10 cellular contexts compared by ENCODE assay signal in the genomic region with DNA sequence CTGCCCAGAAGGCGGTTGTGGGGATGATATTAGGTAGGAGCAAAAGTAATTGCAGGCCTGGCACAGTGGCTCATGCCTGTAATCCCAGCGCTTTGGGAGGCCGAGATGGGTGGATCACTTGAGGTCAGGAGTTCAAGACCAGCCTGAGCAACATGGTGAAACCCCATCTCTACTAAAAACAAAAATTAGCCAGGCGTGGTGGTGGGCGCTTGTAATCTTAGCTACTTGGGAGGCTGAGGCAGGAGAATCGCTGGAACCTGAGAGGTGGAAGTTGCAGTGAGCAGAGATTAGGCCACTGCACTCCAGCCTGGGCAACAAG. TPM values are rescaled to one million over a fixed set of nuclear protein-coding genes. Genes with fewer than 3 reads are reported as not detected.
A peak's percentile ranks its signal among the peaks of the same experiment; 100 is the strongest.
DNase-seq lines count a peak whose midpoint lies in the region; ATAC-seq, FAIRE-seq and TF ChIP-seq lines count a peak whose summit lies in the region.
"Not testable (repeated sequence)": the region's sequence is repeated elsewhere in the genome, so short reads cannot be mapped to it uniquely, and the experiment has no call there.
"Had no signal": no experiment of that assay in that cellular context is flagged by ENCODE, and none has a peak within 500 bp of the region (broad histone marks: within the 10 kb centered on the region; RNA-seq: fewer than 3 reads in every experiment).

No MANE protein-coding gene starts in this region.

- H3K9ac ChIP-seq in HepG2 (ENCODE audit: insufficient read depth, low read depth, low read length) = not testable (repeated sequence)

- H3K9me3 Mint-ChIP-seq in activated naive CD8-positive, alpha-beta T cell treated with anti-CD3 and anti-CD28 coated beads, Interleukin-2, amount 10 ng/mL, durations not matched to agents 7 days and 5 days; endothelial cell (ENCODE audit: unreplicated experiment): not testable (repeated sequence)

- not testable (repeated sequence) for TF ChIP-seq CTCF in AG10803 (conservative IDR thresholded peaks at IDR 0.05; ENCODE audit: low read length); WI38 (IDR thresholded peaks at IDR 0.05; ENCODE audit: low read depth, low read length); endothelial cell (IDR thresholded peaks at IDR 0.05; ENCODE audit: unreplicated experiment); HepG2 (CRISPR knock-in tag; IDR thresholded peaks at IDR 0.05); pancreas (IDR thresholded peaks at IDR 0.05); thoracic aorta (IDR thresholded peaks at IDR 0.05)

- not testable (repeated sequence) for H4K20me1 ChIP-seq in HepG2 (ENCODE audit: insufficient read depth, low read length)

- not testable (repeated sequence) for H3K79me2 ChIP-seq in HepG2 (ENCODE audit: insufficient read depth, low read length)

- in situ Hi-C loops in HepG2 (cut with HindIII; ENCODE audit: extremely low pct_ligation_motif_present, low pct_unique_long_range_greater_than_20kb) = not testable (repeated sequence)

- WGBS in HepG2 (ENCODE audit: low lambda C conversion rate) = 68% methylated on average over 6 of the region's 6 CpGs
- WGBS in pancreas, 2 donors = 81 to 86% methylated on average over 6 of the region's 6 CpGs

- peak overlapping the region; percentile 97 for H3K27ac Mint-ChIP-seq in activated naive CD8-positive, alpha-beta T cell treated with anti-CD3 and anti-CD28 coated beads, Interleukin-2, amount 10 ng/mL, durations not matched to agents 7 days and 5 days
- peak overlapping the region; percentile 94 for H3K27ac Mint-ChIP-seq in endothelial cell (ENCODE audit: unreplicated experiment)

- FAIRE-seq in HepG2 (lab: Jason Lieb, UNC); pancreas (lab: Jason Lieb, UNC): not testable (repeated sequence)

- H3K4me1 ChIP-seq in HepG2 (ENCODE audit: insufficient read depth, low read length) (peaks cover 22% of the 10 kb centered on the region), thoracic aorta (ENCODE audit: control insufficient read depth in 1 of 2, low read depth in 2 of 2) (peaks cover 24 to 46% of the 10 kb centered on the region in 2 donors)
- H3K4me1 ChIP-seq in pancreas = not testable (repeated sequence)

- peaks cover 16% of the 10 kb centered on the region for H3K36me3 Mint-ChIP-seq in activated naive CD8-positive, alpha-beta T cell treated with anti-CD3 and anti-CD28 coated beads, Interleukin-2, amount 10 ng/mL, durations not matched to agents 7 days and 5 days
- H3K36me3 Mint-ChIP-seq in endothelial cell (ENCODE audit: low read depth, unreplicated experiment) = not testable (repeated sequence)

- TF ChIP-seq EP300 in HepG2 (IDR thresholded peaks at IDR 0.05; ENCODE audit: low read depth in 2 of 2, low read length in 2 of 2); HepG2 (CRISPR knock-in tag; IDR thresholded peaks at IDR 0.05; ENCODE audit: borderline replicate concordance): not testable (repeated sequence)

- not testable (repeated sequence) for TF ChIP-seq POLR2A in HepG2 (IDR thresholded peaks at IDR 0.05; ENCODE audit: insufficient read depth in 1 of 2, low read depth in 2 of 2, low read length in 2 of 2)

- not testable (repeated sequence) for TF ChIP-seq RAD21 in HepG2 (CRISPR knock-in tag; IDR thresholded peaks at IDR 0.05)

- peak overlapping the region; percentile 86 for H3K4me2 ChIP-seq in HepG2 (ENCODE audit: low read depth, low read length)

- H3K9me3 ChIP-seq in HepG2 (ENCODE audit: low read length); pancreas; thoracic aorta: not testable (repeated sequence)

- peaks cover 19% of the 10 kb centered on the region for H3K4me1 Mint-ChIP-seq in activated naive CD8-positive, alpha-beta T cell treated with anti-CD3 and anti-CD28 coated beads, Interleukin-2, amount 10 ng/mL, durations not matched to agents 7 days and 5 days
- H3K4me1 Mint-ChIP-seq in endothelial cell (ENCODE audit: unreplicated experiment) = peaks cover 29% of the 10 kb centered on the region

- CTCF ChIA-PET in HepG2 (lab: Yijun Ruan, JAX; ENCODE audit: low intra/inter-chr PET ratio, low total read pairs) = not testable (repeated sequence)

- not testable (repeated sequence) for H3K27me3 Mint-ChIP-seq in activated naive CD8-positive, alpha-beta T cell treated with anti-CD3 and anti-CD28 coated beads, Interleukin-2, amount 10 ng/mL, durations not matched to agents 7 days and 5 days; endothelial cell (ENCODE audit: unreplicated experiment)

- H3K4me3 Mint-ChIP-seq in activated naive CD8-positive, alpha-beta T cell treated with anti-CD3 and anti-CD28 coated beads, Interleukin-2, amount 10 ng/mL, durations not matched to agents 7 days and 5 days = peak overlapping the region; percentile 94
- H3K4me3 Mint-ChIP-seq in endothelial cell (ENCODE audit: unreplicated experiment) = not testable (repeated sequence)

- not testable (repeated sequence) for H3K27ac ChIP-seq in HepG2 (ENCODE audit: extremely low read length, insufficient read depth, low read length)
- H3K27ac ChIP-seq in pancreas (peak overlapping the region in 3 of 4 donors; percentile 69 to 89 (median 73)), thoracic aorta (peak overlapping the region; percentile 94 to 100)

- intact Hi-C loops in HepG2 (cut with micrococcal nuclease; ENCODE audit: unreplicated experiment); pancreas (cut with DNase I): not testable (repeated sequence)

- H3K36me3 ChIP-seq in HepG2 (replicated peaks in 1 of 2; ENCODE audit: control insufficient read depth in 1 of 2, insufficient read depth in 2 of 2, low read length in 2 of 2); pancreas; thoracic aorta: not testable (repeated sequence)

- not testable (repeated sequence) for BruUV-seq in HepG2 (replicated peaks; lab: Mats Ljungman, UMichigan)

- POLR2A ChIA-PET in activated naive CD8-positive, alpha-beta T cell treated with anti-CD3 and anti-CD28 coated beads, Interleukin-2, amount 10 ng/mL, durations not matched to agents 7 days and 5 days (lab: Charles Lee) = interaction anchor here (0.6 to 2.3 kb wide), 18 partner anchors 10 to 729 kb away, joined by 3 to 26 read pairs (median 6); partner anchors contain the start of genes CXXC5, DNAJC18, SMIM33 and UBE2D2
- POLR2A ChIA-PET in HepG2 (lab: Yijun Ruan, JAX) = interaction anchor here (1.5 to 2.6 kb wide), 3 partner anchors 20 to 78 kb away, joined by 4 to 24 read pairs (median 14); partner anchors contain the start of genes DNAJC18 and UBE2D2

- H3K4me3 ChIP-seq in AG10803 (ENCODE audit: low read length) (peak overlapping the region; percentile 87), WI38 (ENCODE audit: low read depth, low read length) (peak overlapping the region; percentile 80), HepG2 (replicated peaks in 1 of 3; ENCODE audit: insufficient read depth in 1 of 3, low read depth in 2 of 3, low read length in 3 of 3) (peak overlapping the region in 2 of 3 experiments; percentile 44 to 60; a peak in 2 of 6 replicates), thoracic aorta (peak overlapping the region; percentile 87)
- H3K4me3 ChIP-seq in Jurkat, Clone E6-1 (ENCODE audit: low read length) = peak overlapping the region; percentile 72
- H3K4me3 ChIP-seq in pancreas = not testable (repeated sequence)

- not testable (repeated sequence) for ATAC-seq in activated naive CD8-positive, alpha-beta T cell treated with anti-CD3 and anti-CD28 coated beads, Interleukin-2, amount 10 ng/mL, durations not matched to agents 7 days and 5 days (ENCODE audit: low read depth); HepG2; pancreas; thoracic aorta (ENCODE audit: insufficient number of reproducible peaks, low FRiP score, low read depth)

- not testable (repeated sequence) for H2AFZ ChIP-seq in HepG2 (ENCODE audit: low read length)

- H3K27me3 ChIP-seq in HepG2 (ENCODE audit: control insufficient read depth in 1 of 2, insufficient read depth in 2 of 2, low read length in 2 of 2); pancreas; thoracic aorta (replicated peaks; ENCODE audit: insufficient read depth): not testable (repeated sequence)

- not testable (repeated sequence) for DNase-seq in AG10803 (ENCODE audit: low read depth); Jurkat, Clone E6-1 (ENCODE audit: low read depth, low spot score); endothelial cell (ENCODE audit: low spot score); HepG2 (ENCODE audit: low spot score); pancreas; thoracic aorta (ENCODE audit: low spot score)
- DNase-seq in activated naive CD8-positive, alpha-beta T cell treated with anti-CD3 and anti-CD28 coated beads, Interleukin-2, amount 10 ng/mL, durations not matched to agents 7 days and 5 days = peak; percentile 56

RNA-seq across cellular contexts. Expression of gene STING1, which starts 0.3 kb away (rescaled TPM):
- 45.1 TPM for polyA plus RNA-seq in Jurkat, Clone E6-1 (2012; ENCODE audit: insufficient read depth, insufficient read length)
- total RNA-seq in activated naive CD8-positive, alpha-beta T cell treated with anti-CD3 and anti-CD28 coated beads, Interleukin-2, amount 10 ng/mL, durations not matched to agents 7 days and 5 days = 10 to 100 TPM; 63.6 to 68.4 TPM
- 69.1 TPM for total RNA-seq in endothelial cell (ENCODE audit: unreplicated experiment)
- total RNA-seq in HepG2 (2016; rRNA removed; fragmentation: Illumina TruSeq; extraction: Trizol) = 0.56 and 1.3 TPM in 2 replicates
- 0.40 and 0.71 TPM in 2 replicates for total RNA-seq in HepG2 (2016; cell fraction: cytosol; rRNA removed; fragmentation: Illumina TruSeq; extraction: Trizol; ENCODE audit: low read depth)
- total RNA-seq in HepG2 (2016; cell fraction: insoluble cytoplasmic fraction; rRNA removed; fragmentation: Illumina TruSeq; extraction: Trizol) = 0.59 and 1.8 TPM in 2 replicates
- 1.0 and 1.5 TPM in 2 replicates for total RNA-seq in HepG2 (2016; cell fraction: membrane; rRNA removed; fragmentation: Illumina TruSeq; extraction: Trizol)
- 2.5 and 3.9 TPM in 2 replicates for total RNA-seq in HepG2 (2016; cell fraction: nucleus; rRNA removed; fragmentation: Illumina TruSeq; extraction: Trizol)
- polyA plus RNA-seq in HepG2 (2011; rRNA removed) = 4.4 and 5.1 TPM in 2 replicates
- polyA plus RNA-seq in HepG2 (2011; cell fraction: cytosol; rRNA removed) = 2.4 and 3.4 TPM in 2 replicates
- 22.3 and 29.1 TPM in 2 replicates for polyA plus RNA-seq in HepG2 (2011; cell fraction: nucleus; rRNA removed)
- 2.3 and 2.4 TPM in 2 replicates for polyA plus RNA-seq in HepG2 (2012)
- 0.61 and 0.71 TPM in 2 replicates for polyA plus RNA-seq in HepG2 (2016; cell fraction: cytosol; fragmentation: Illumina TruSeq; extraction: Trizol; ENCODE audit: low read depth)
- 1.1 and 1.5 TPM in 2 replicates for polyA plus RNA-seq in HepG2 (2016; cell fraction: insoluble cytoplasmic fraction; fragmentation: Illumina TruSeq; extraction: Trizol; ENCODE audit: low read depth)
- 0.69 and 1.1 TPM in 2 replicates for polyA plus RNA-seq in HepG2 (2016; cell fraction: membrane; fragmentation: Illumina TruSeq; extraction: Trizol; ENCODE audit: low read depth)
- 4.0 and 5.3 TPM in 2 replicates for polyA plus RNA-seq in HepG2 (2016; cell fraction: nucleus; fragmentation: Illumina TruSeq; extraction: Trizol; ENCODE audit: insufficient read depth, low read depth)
- polyA minus RNA-seq in HepG2 (2011; rRNA and poly(A)+ RNA removed; ENCODE audit: low replicate concordance) = 3.6 and 36.7 TPM in 2 replicates
- polyA minus RNA-seq in HepG2 (2011; cell fraction: cytosol; rRNA and poly(A)+ RNA removed) = 2.2 and 3.8 TPM in 2 replicates
- 4.4 and 5.2 TPM in 2 replicates for polyA minus RNA-seq in HepG2 (2011; cell fraction: nucleus; rRNA and poly(A)+ RNA removed)
- 10 to 100 TPM in 2 of 6 donors, 1 to 10 TPM in 4; 3.1 to 19.7 (median 6.3) TPM for total RNA-seq in pancreas
- polyA plus RNA-seq in pancreas = 10 to 100 TPM in 1 of 2 donors, 1 to 10 TPM in 1; 9.3 to 19.2 TPM
- 100 to 1,000 TPM; 100 to 202 TPM for total RNA-seq in thoracic aorta

RNA-seq across cellular contexts. Expression of gene SMIM33, which starts 12.0 kb away (rescaled TPM):
- 0.44 TPM for polyA plus RNA-seq in Jurkat, Clone E6-1 (2012; ENCODE audit: insufficient read depth, insufficient read length)
- total RNA-seq in activated naive CD8-positive, alpha-beta T cell treated with anti-CD3 and anti-CD28 coated beads, Interleukin-2, amount 10 ng/mL, durations not matched to agents 7 days and 5 days = under 1 TPM; 0.34 to 0.44 TPM
- total RNA-seq in endothelial cell (ENCODE audit: unreplicated experiment) (not detected), HepG2 (2016; rRNA removed; fragmentation: Illumina TruSeq; extraction: Trizol) (not detected in 2 replicates), pancreas (not detected), thoracic aorta (not detected)
- total RNA-seq in HepG2 (2016; cell fraction: cytosol; rRNA removed; fragmentation: Illumina TruSeq; extraction: Trizol; ENCODE audit: low read depth) = not detected in 2 replicates
- not detected in 2 replicates for total RNA-seq in HepG2 (2016; cell fraction: insoluble cytoplasmic fraction; rRNA removed; fragmentation: Illumina TruSeq; extraction: Trizol)
- total RNA-seq in HepG2 (2016; cell fraction: membrane; rRNA removed; fragmentation: Illumina TruSeq; extraction: Trizol) = not detected in 2 replicates
- not detected in 2 replicates for total RNA-seq in HepG2 (2016; cell fraction: nucleus; rRNA removed; fragmentation: Illumina TruSeq; extraction: Trizol)
- polyA plus RNA-seq in HepG2 (2011; rRNA removed) (0.03 TPM in 1 of 2 replicates, not detected in the other), pancreas (not detected)
- polyA plus RNA-seq in HepG2 (2011; cell fraction: cytosol; rRNA removed) = not detected in 2 replicates
- not detected in 2 replicates for polyA plus RNA-seq in HepG2 (2011; cell fraction: nucleus; rRNA removed)
- polyA plus RNA-seq in HepG2 (2012) = not detected in 2 replicates
- not detected in 2 replicates for polyA plus RNA-seq in HepG2 (2016; cell fraction: cytosol; fragmentation: Illumina TruSeq; extraction: Trizol; ENCODE audit: low read depth)
- not detected in 2 replicates for polyA plus RNA-seq in HepG2 (2016; cell fraction: insoluble cytoplasmic fraction; fragmentation: Illumina TruSeq; extraction: Trizol; ENCODE audit: low read depth)
- not detected in 2 replicates for polyA plus RNA-seq in HepG2 (2016; cell fraction: membrane; fragmentation: Illumina TruSeq; extraction: Trizol; ENCODE audit: low read depth)
- polyA plus RNA-seq in HepG2 (2016; cell fraction: nucleus; fragmentation: Illumina TruSeq; extraction: Trizol; ENCODE audit: insufficient read depth, low read depth) = not detected in 2 replicates
- 0.18 TPM in 1 of 2 replicates, not detected in the other for polyA minus RNA-seq in HepG2 (2011; rRNA and poly(A)+ RNA removed; ENCODE audit: low replicate concordance)
- not detected in 2 replicates for polyA minus RNA-seq in HepG2 (2011; cell fraction: cytosol; rRNA and poly(A)+ RNA removed)
- polyA minus RNA-seq in HepG2 (2011; cell fraction: nucleus; rRNA and poly(A)+ RNA removed) = not detected in 2 replicates
- total RNA-seq: H4, left ventricle myocardium superior had no signal

RNA-seq across cellular contexts. Expression of gene ECSCR, which starts 20.3 kb away (rescaled TPM):
- polyA plus RNA-seq in Jurkat, Clone E6-1 (2012; ENCODE audit: insufficient read depth, insufficient read length) = 1.4 TPM
- total RNA-seq in activated naive CD8-positive, alpha-beta T cell treated with anti-CD3 and anti-CD28 coated beads, Interleukin-2, amount 10 ng/mL, durations not matched to agents 7 days and 5 days = not detected
- total RNA-seq in endothelial cell (ENCODE audit: unreplicated experiment) = 565 TPM
- not detected in 2 replicates for total RNA-seq in HepG2 (2016; rRNA removed; fragmentation: Illumina TruSeq; extraction: Trizol)
- not detected in 2 replicates for total RNA-seq in HepG2 (2016; cell fraction: cytosol; rRNA removed; fragmentation: Illumina TruSeq; extraction: Trizol; ENCODE audit: low read depth)
- 0.18 TPM in 1 of 2 replicates, not detected in the other for total RNA-seq in HepG2 (2016; cell fraction: insoluble cytoplasmic fraction; rRNA removed; fragmentation: Illumina TruSeq; extraction: Trizol)
- total RNA-seq in HepG2 (2016; cell fraction: membrane; rRNA removed; fragmentation: Illumina TruSeq; extraction: Trizol) = 0.34 and 0.48 TPM in 2 replicates
- not detected in 2 replicates for total RNA-seq in HepG2 (2016; cell fraction: nucleus; rRNA removed; fragmentation: Illumina TruSeq; extraction: Trizol)
- 0.13 and 0.18 TPM in 2 replicates for polyA plus RNA-seq in HepG2 (2011; rRNA removed)
- polyA plus RNA-seq in HepG2 (2011; cell fraction: cytosol; rRNA removed) = 0.07 TPM in 1 of 2 replicates, not detected in the other
- 0.14 and 0.27 TPM in 2 replicates for polyA plus RNA-seq in HepG2 (2011; cell fraction: nucleus; rRNA removed)
- not detected in 2 replicates for polyA plus RNA-seq in HepG2 (2012)
- polyA plus RNA-seq in HepG2 (2016; cell fraction: cytosol; fragmentation: Illumina TruSeq; extraction: Trizol; ENCODE audit: low read depth) = 0.46 and 0.48 TPM in 2 replicates
- polyA plus RNA-seq in HepG2 (2016; cell fraction: insoluble cytoplasmic fraction; fragmentation: Illumina TruSeq; extraction: Trizol; ENCODE audit: low read depth) = not detected in 2 replicates
- not detected in 2 replicates for polyA plus RNA-seq in HepG2 (2016; cell fraction: membrane; fragmentation: Illumina TruSeq; extraction: Trizol; ENCODE audit: low read depth)
- not detected in 2 replicates for polyA plus RNA-seq in HepG2 (2016; cell fraction: nucleus; fragmentation: Illumina TruSeq; extraction: Trizol; ENCODE audit: insufficient read depth, low read depth)
- polyA minus RNA-seq in HepG2 (2011; rRNA and poly(A)+ RNA removed; ENCODE audit: low replicate concordance) = 0.86 TPM in 1 of 2 replicates, not detected in the other
- polyA minus RNA-seq in HepG2 (2011; cell fraction: cytosol; rRNA and poly(A)+ RNA removed) = not detected in 2 replicates
- not detected in 2 replicates for polyA minus RNA-seq in HepG2 (2011; cell fraction: nucleus; rRNA and poly(A)+ RNA removed)
- total RNA-seq in pancreas = 1 to 10 TPM; 1.0 to 4.3 (median 2.1) TPM
- 1 to 10 TPM; 5.1 to 8.3 TPM for polyA plus RNA-seq in pancreas
- total RNA-seq in thoracic aorta = 10 to 100 TPM; 27.1 to 35.6 TPM

RNA-seq across cellular contexts. Expression of gene DNAJC18, which starts 43.5 kb away (rescaled TPM):
- 18.7 TPM for polyA plus RNA-seq in Jurkat, Clone E6-1 (2012; ENCODE audit: insufficient read depth, insufficient read length)
- 1 to 10 TPM; 4.2 to 5.7 TPM for total RNA-seq in activated naive CD8-positive, alpha-beta T cell treated with anti-CD3 and anti-CD28 coated beads, Interleukin-2, amount 10 ng/mL, durations not matched to agents 7 days and 5 days
- total RNA-seq in endothelial cell (ENCODE audit: unreplicated experiment) = 69.6 TPM
- total RNA-seq in HepG2 (2016; rRNA removed; fragmentation: Illumina TruSeq; extraction: Trizol) = 6.5 and 9.6 TPM in 2 replicates
- 2.3 and 2.5 TPM in 2 replicates for total RNA-seq in HepG2 (2016; cell fraction: cytosol; rRNA removed; fragmentation: Illumina TruSeq; extraction: Trizol; ENCODE audit: low read depth)
- total RNA-seq in HepG2 (2016; cell fraction: insoluble cytoplasmic fraction; rRNA removed; fragmentation: Illumina TruSeq; extraction: Trizol) = 5.6 and 9.2 TPM in 2 replicates
- total RNA-seq in HepG2 (2016; cell fraction: membrane; rRNA removed; fragmentation: Illumina TruSeq; extraction: Trizol) = 4.6 and 5.4 TPM in 2 replicates
- total RNA-seq in HepG2 (2016; cell fraction: nucleus; rRNA removed; fragmentation: Illumina TruSeq; extraction: Trizol) = 6.0 and 8.1 TPM in 2 replicates
- 5.7 and 6.6 TPM in 2 replicates for polyA plus RNA-seq in HepG2 (2011; rRNA removed)
- polyA plus RNA-seq in HepG2 (2011; cell fraction: cytosol; rRNA removed) = 2.3 and 3.6 TPM in 2 replicates
- 1.3 and 1.6 TPM in 2 replicates for polyA plus RNA-seq in HepG2 (2011; cell fraction: nucleus; rRNA removed)
- polyA plus RNA-seq in HepG2 (2012) = 9.7 and 12.5 TPM in 2 replicates
- polyA plus RNA-seq in HepG2 (2016; cell fraction: cytosol; fragmentation: Illumina TruSeq; extraction: Trizol; ENCODE audit: low read depth) = 1.6 and 4.1 TPM in 2 replicates
- 9.3 and 9.5 TPM in 2 replicates for polyA plus RNA-seq in HepG2 (2016; cell fraction: insoluble cytoplasmic fraction; fragmentation: Illumina TruSeq; extraction: Trizol; ENCODE audit: low read depth)
- polyA plus RNA-seq in HepG2 (2016; cell fraction: membrane; fragmentation: Illumina TruSeq; extraction: Trizol; ENCODE audit: low read depth) = 4.1 and 4.4 TPM in 2 replicates
- polyA plus RNA-seq in HepG2 (2016; cell fraction: nucleus; fragmentation: Illumina TruSeq; extraction: Trizol; ENCODE audit: insufficient read depth, low read depth) = 7.1 and 8.5 TPM in 2 replicates
- 3.3 and 4.3 TPM in 2 replicates for polyA minus RNA-seq in HepG2 (2011; rRNA and poly(A)+ RNA removed; ENCODE audit: low replicate concordance)
- polyA minus RNA-seq in HepG2 (2011; cell fraction: cytosol; rRNA and poly(A)+ RNA removed) = 4.4 and 5.2 TPM in 2 replicates
- 3.1 and 3.6 TPM in 2 replicates for polyA minus RNA-seq in HepG2 (2011; cell fraction: nucleus; rRNA and poly(A)+ RNA removed)
- 1 to 10 TPM; 1.1 to 5.8 (median 1.9) TPM for total RNA-seq in pancreas
- 1 to 10 TPM; 1.6 to 5.1 TPM for polyA plus RNA-seq in pancreas
- total RNA-seq in thoracic aorta = 10 to 100 TPM in 1 of 2 donors, 1 to 10 TPM in 1; 6.9 to 16.7 TPM

Comparison
In these comparisons a context has a peak if more than half of its experiments do, and no peak if none do; other contexts are left out.
1. RNA of gene ECSCR, which starts 20.3 kb away (total RNA-seq): 565 TPM in endothelial cell (single experiment); 27.1 to 35.6 TPM in thoracic aorta, 1.0 to 4.3 TPM in pancreas, not detected in activated naive CD8-positive, alpha-beta T cell treated with anti-CD3 and anti-CD28 coated beads, Interleukin-2, amount 10 ng/mL, durations not matched to agents 7 days and 5 days and 0.18 to 0.48 TPM in HepG2; every median in the first group is over 10 times any median in the second.